8 cellular contexts compared by ENCODE assay signal in genomic region chr1:12040457-12041051, GRCh38.
DNase-seq lines count a peak whose midpoint lies in the region; ATAC-seq and TF ChIP-seq lines count a peak whose summit lies in the region.

No MANE protein-coding gene starts in this region.

- no peak for TF ChIP-seq RAD21 in Ishikawa (IDR thresholded peaks at IDR 0.05; ENCODE audit: low read depth)

- TF ChIP-seq POLR2A in erythroblast (IDR thresholded peaks at IDR 0.05; ENCODE audit: low read length), result no peak

- H3K27ac ChIP-seq in brain microvascular endothelial cell, result no peak overlapping the region

- peak; percentile 57 for ATAC-seq in GM21717 (IDR thresholded peaks at IDR 0.05; ENCODE audit: unreplicated experiment)

- no peak; the same call in 1 of the 2 replicates for TF ChIP-seq EP300 in Ishikawa (IDR thresholded peaks at IDR 0.05; ENCODE audit: borderline replicate concordance)

- H3K4me3 ChIP-seq in brain microvascular endothelial cell (ENCODE audit: low read depth, low read length), result no peak overlapping the region

- no peaks in the 10 kb centered on the region for H3K27me3 ChIP-seq in brain microvascular endothelial cell (replicated peaks)

- peak; percentile 24 for DNase-seq in NCI-H82 (lab: John Stamatoyannopoulos, UW)
- DNase-seq in NCI-H82 treated with DMSO at 0.1 percent for 48 hours (lab: John Stamatoyannopoulos, UW; ENCODE audit: unreplicated experiment), result no peak
- peak; percentile 36 for DNase-seq in brain microvascular endothelial cell
- DNase-seq in stimulated activated naive CD4-positive, alpha-beta T cell (lab: John Stamatoyannopoulos, UW), result no peak
- no peak for DNase-seq in erythroblast (lab: John Stamatoyannopoulos, UW)
- no peak for DNase-seq in stimulated activated CD4-positive, alpha-beta T cell treated with anti-CD3 and anti-CD28 coated beads, Interleukin-12 subunit alpha, Interleukin-12 subunit beta, amount 100 ng/mL, for 4 hours

- TF ChIP-seq CTCF in brain microvascular endothelial cell (IDR thresholded peaks at IDR 0.05; ENCODE audit: low read depth, low read length, missing control alignments), result no peak

- in situ Hi-C loops in brain microvascular endothelial cell (cut with HindIII; ENCODE audit: low pct_ligation_motif_present, low sequenced_read_pairs), result no loop called here

- no peaks in the 10 kb centered on the region for H3K36me3 ChIP-seq in brain microvascular endothelial cell (replicated peaks)

TF ChIP-seq in Ishikawa, 13 proteins besides CTCF, POLR2A, EP300 and RAD21:
- TF ChIP-seq USF1 (IDR thresholded peaks at IDR 0.05) (no peak), NFIC (IDR thresholded peaks at IDR 0.05) (peak; percentile 55), TCF12 (IDR thresholded peaks at IDR 0.05; ENCODE audit: low read depth) (peak; percentile 60; the same call in 1 of the 2 replicates), EGR1 (IDR thresholded peaks at IDR 0.05) (no peak), TEAD4 (IDR thresholded peaks at IDR 0.05) (no peak)

Comparison
In these comparisons a context has a peak if more than half of its experiments do, and no peak if none do; other contexts are left out.
1. DNase-seq: peak in NCI-H82 (single experiment) and brain microvascular endothelial cell (single experiment); none in NCI-H82 treated with DMSO at 0.1 percent for 48 hours (single experiment), stimulated activated naive CD4-positive, alpha-beta T cell (0 of 6), erythroblast (0 of 2) and stimulated activated CD4-positive, alpha-beta T cell treated with anti-CD3 and anti-CD28 coated beads, Interleukin-12 subunit alpha, Interleukin-12 subunit beta, amount 100 ng/mL, for 4 hours (single experiment).